Comparison of ENCODE assay signal across 20 cellular contexts in the genomic region with DNA sequence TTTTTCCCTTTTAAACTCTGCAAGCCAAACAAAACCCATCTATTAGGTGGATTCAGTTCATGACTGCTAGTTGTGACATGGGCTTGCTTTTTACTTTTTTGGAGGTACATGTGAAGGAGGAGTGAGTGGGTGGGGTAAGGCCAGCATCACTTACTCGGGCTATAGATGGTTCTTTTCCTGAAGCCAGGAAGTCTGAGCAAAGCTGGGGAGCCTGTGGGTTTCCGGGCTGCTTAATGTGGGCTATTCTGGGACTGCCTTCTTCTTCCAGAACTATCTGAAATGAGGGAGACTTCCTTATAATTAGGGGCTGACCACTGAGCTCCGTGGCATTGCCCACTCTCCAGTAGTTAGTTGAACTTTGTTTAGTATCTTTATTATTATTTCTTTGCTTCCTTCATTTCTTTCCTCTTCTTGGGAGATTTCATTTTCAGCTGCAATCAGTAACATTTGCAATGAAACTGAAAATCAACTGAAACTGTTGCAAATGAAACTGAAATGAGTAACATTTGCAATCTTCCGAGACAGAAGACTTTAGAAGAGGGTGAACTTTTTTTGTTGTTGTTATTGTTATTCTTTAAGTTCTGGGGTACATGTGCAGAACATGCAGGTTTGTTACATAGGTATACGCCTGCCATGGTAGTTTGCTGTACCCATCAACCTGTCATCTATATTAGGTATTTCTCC.
A peak's percentile ranks its signal among the peaks of the same experiment; 100 is the strongest.
DNase-seq lines count a peak whose midpoint lies in the region; ATAC-seq, FAIRE-seq and TF ChIP-seq lines count a peak whose summit lies in the region.
"Had no signal": no experiment of that assay in that cellular context is flagged by ENCODE, and none has a peak within 500 bp of the region (broad histone marks: within the 10 kb centered on the region; RNA-seq: fewer than 3 reads in every experiment).

No MANE protein-coding gene starts in this region.

- H3K4me1 ChIP-seq in BLaER1, result peaks cover 13% of the 10 kb centered on the region
- H3K4me1 ChIP-seq in pancreas, result no peaks in the 10 kb centered on the region
- H3K4me1 ChIP-seq in neural progenitor cell, result no peaks in the 10 kb centered on the region
- H3K4me1 ChIP-seq: uterus had no signal

- H3K4me3 ChIP-seq in BLaER1 (no peak overlapping the region), pancreas (no peak overlapping the region), neural progenitor cell (no peak overlapping the region)
- H3K4me3 ChIP-seq: coronary artery, GM23248, heart left ventricle, mucosa of descending colon, smooth muscle cell, uterus had no signal

- H3K36me3 ChIP-seq in BLaER1 (no peaks in the 10 kb centered on the region), pancreas (no peaks in the 10 kb centered on the region), neural progenitor cell (no peaks in the 10 kb centered on the region)
- H3K36me3 ChIP-seq: heart left ventricle, uterus had no signal

- H3K9me3 ChIP-seq in BLaER1, result peaks cover 4% of the 10 kb centered on the region; the same call in 1 of the 2 replicates
- no peaks in the 10 kb centered on the region for H3K9me3 ChIP-seq in pancreas
- no peaks in the 10 kb centered on the region for H3K9me3 ChIP-seq in neural progenitor cell (ENCODE audit: low read depth)
- H3K9me3 ChIP-seq: mucosa of descending colon, uterus had no signal

- 60 to 68% methylated on average over 5 of the region's 5 CpGs for WGBS in pancreas, 2 donors

- H3K9ac ChIP-seq in BLaER1 (no peak overlapping the region), neural progenitor cell (no peak overlapping the region)
- H3K9ac ChIP-seq: GM23248 had no signal

- ATAC-seq in GM19351 (IDR thresholded peaks at IDR 0.05; ENCODE audit: unreplicated experiment) (peak; percentile 57), HG02623 (IDR thresholded peaks at IDR 0.05; ENCODE audit: unreplicated experiment) (peak; percentile 50), HG03558 (IDR thresholded peaks at IDR 0.05; ENCODE audit: extremely low read depth, unreplicated experiment) (peak; percentile 57), HG02938 (IDR thresholded peaks at IDR 0.05; ENCODE audit: unreplicated experiment) (no peak), pancreas (no peak)
- ATAC-seq: activated T-helper 17 cell treated with anti-CD3 and anti-CD28 coated beads, Interleukin-2, amount 50 U/mL, for 72 hours; heart left ventricle; mucosa of descending colon; stimulated activated naive CD8-positive, alpha-beta T cell treated with anti-CD3 and anti-CD28 coated beads, Interleukin-15, Interleukin-2, amounts not matched to agents 100 U/mL and 50 U/mL, for 24 hours had no signal

- H3K4me2 ChIP-seq in BLaER1 (peak overlapping the region; percentile 42), neural progenitor cell (no peak overlapping the region)
- H3K4me2 ChIP-seq: smooth muscle cell had no signal

- H3K36me3 Mint-ChIP-seq in neural progenitor cell, result no peaks in the 10 kb centered on the region
- H3K36me3 Mint-ChIP-seq: CD4-positive, alpha-beta memory T cell had no signal

- H3K27ac ChIP-seq in BLaER1, result no peak overlapping the region
- H3K27ac ChIP-seq in pancreas, result no peak overlapping the region
- no peak overlapping the region for H3K27ac ChIP-seq in neural progenitor cell
- H3K27ac ChIP-seq: coronary artery, GM23248, heart left ventricle, uterus had no signal

- DNase-seq in GF-D8 (lab: John Stamatoyannopoulos, UW), result no peak
- DNase-seq in pancreas, result no peak
- no peak for DNase-seq in neural progenitor cell (ENCODE audit: low spot score)
- DNase-seq: activated CD4-positive, alpha-beta T cell treated with anti-CD3 and anti-CD28 coated beads, Interleukin-2, amount 50 U/mL, for 48 hours; CD4-positive, alpha-beta memory T cell; GM23248; heart left ventricle; mucosa of descending colon; NCI-H2107; NK-92 treated with Interleukin-12 subunit alpha and Interleukin-12 subunit beta, amount 100 ng/mL, for 24 hours; stimulated activated naive CD8-positive, alpha-beta T cell treated with anti-CD3 and anti-CD28 coated beads, Interleukin-15, Interleukin-2, amounts not matched to agents 100 U/mL and 50 U/mL, for 24 hours; uterus had no signal

- no peak for TF ChIP-seq CTCF in pancreas (IDR thresholded peaks at IDR 0.05)
- TF ChIP-seq CTCF in neural progenitor cell (IDR thresholded peaks at IDR 0.05), result no peak

- H4K20me1 ChIP-seq in BLaER1 (no peaks in the 10 kb centered on the region), neural progenitor cell (ENCODE audit: low read depth) (no peaks in the 10 kb centered on the region)

- H3K9me3 Mint-ChIP-seq in neural progenitor cell, result peaks cover 2% of the 10 kb centered on the region
- H3K9me3 Mint-ChIP-seq: activated T-helper 17 cell treated with anti-CD3 and anti-CD28 coated beads, Interleukin-2, amount 50 U/mL, for 72 hours; CD4-positive, alpha-beta memory T cell had no signal

- H3F3A ChIP-seq in neural progenitor cell (ENCODE audit: low read depth), result no peaks in the 10 kb centered on the region

- H3K79me2 ChIP-seq in neural progenitor cell (ENCODE audit: low read depth), result no peaks in the 10 kb centered on the region

- no peak overlapping the region for H2AFZ ChIP-seq in neural progenitor cell (replicated peaks)
- H2AFZ ChIP-seq: GM23248 had no signal

- H3K27me3 Mint-ChIP-seq in neural progenitor cell (ENCODE audit: insufficient read depth, low read depth), result peaks cover 2% of the 10 kb centered on the region

- no peak overlapping the region for H3K4me3 Mint-ChIP-seq in neural progenitor cell
- H3K4me3 Mint-ChIP-seq: activated T-helper 17 cell treated with anti-CD3 and anti-CD28 coated beads, Interleukin-2, amount 50 U/mL, for 72 hours had no signal

- H3K27ac Mint-ChIP-seq in neural progenitor cell, result no peak overlapping the region
- H3K27ac Mint-ChIP-seq: activated T-helper 17 cell treated with anti-CD3 and anti-CD28 coated beads, Interleukin-2, amount 50 U/mL, for 72 hours; CD4-positive, alpha-beta memory T cell had no signal

- no peaks in the 10 kb centered on the region for H3K4me1 Mint-ChIP-seq in neural progenitor cell
- H3K4me1 Mint-ChIP-seq: activated T-helper 17 cell treated with anti-CD3 and anti-CD28 coated beads, Interleukin-2, amount 50 U/mL, for 72 hours; CD4-positive, alpha-beta memory T cell had no signal

- FAIRE-seq in pancreas (lab: Jason Lieb, UNC), result no peak

- H3K27me3 ChIP-seq in BLaER1 (no peaks in the 10 kb centered on the region), pancreas (no peaks in the 10 kb centered on the region), neural progenitor cell (no peaks in the 10 kb centered on the region)
- H3K27me3 ChIP-seq: heart left ventricle, uterus had no signal

- intact Hi-C loops in pancreas (cut with DNase I), result no loop called here

Comparison
In these comparisons a context has a peak if more than half of its experiments do, and no peak if none do; other contexts are left out.
1. ATAC-seq: peak in GM19351 (single experiment), HG02623 (single experiment) and HG03558 (single experiment); none in HG02938 (single experiment) and pancreas (0 of 4).